In genomic region chr6:75103411-75103810, GRCh38 we compare ENCODE assay signal across 21 cellular contexts.
"Had no signal": no experiment of that assay in that cellular context is flagged by ENCODE, and none has a peak within 500 bp of the region (broad histone marks: within the 10 kb centered on the region; RNA-seq: fewer than 3 reads in every experiment).

No MANE protein-coding gene starts in this region.

- H3K9me3 ChIP-seq: tibial artery had no signal

- H3K27ac Mint-ChIP-seq: activated CD4-positive, alpha-beta T cell treated with anti-CD3 and anti-CD28 coated beads, Interleukin-2, amount 10 ng/mL, durations not matched to agents 24 days and 14 days; activated CD8-positive, alpha-beta memory T cell treated with anti-CD3 and anti-CD28 coated beads, Interleukin-2, amount 10 ng/mL, durations not matched to agents 7 days and 5 days; activated CD8-positive, alpha-beta T cell treated with anti-CD3 and anti-CD28 coated beads for 36 hours; activated naive CD4-positive, alpha-beta T cell treated with anti-CD3 and anti-CD28 coated beads, Interleukin-2, amount 10 ng/mL, durations not matched to agents 7 days and 5 days; brain; progenitor cell of endocrine pancreas had no signal

- ATAC-seq: activated CD8-positive, alpha-beta memory T cell treated with anti-CD3 and anti-CD28 coated beads, Interleukin-2, amount 10 ng/mL, durations not matched to agents 7 days and 5 days; activated CD8-positive, alpha-beta T cell treated with anti-CD3 and anti-CD28 coated beads for 36 hours; left cardiac atrium had no signal

- DNase-seq: activated CD4-positive, alpha-beta T cell treated with anti-CD3 and anti-CD28 coated beads, Interleukin-2, amount 10 ng/mL, durations not matched to agents 24 days and 14 days; activated CD8-positive, alpha-beta memory T cell treated with anti-CD3 and anti-CD28 coated beads, Interleukin-2, amount 10 ng/mL, durations not matched to agents 7 days and 5 days; activated CD8-positive, alpha-beta T cell treated with anti-CD3 and anti-CD28 coated beads for 36 hours; activated effector memory CD4-positive, alpha-beta T cell treated with anti-CD3 and anti-CD28 coated beads, Interleukin-2, amount 50 U/mL, for 16 hours; activated naive CD4-positive, alpha-beta T cell treated with anti-CD3 and anti-CD28 coated beads, Interleukin-2, amount 10 ng/mL, durations not matched to agents 7 days and 5 days; activated T-cell treated with anti-CD3 and anti-CD28 coated beads for 4 hours; anterior cingulate cortex; caudate nucleus; dermis blood vessel endothelial cell; effector CD8-positive, alpha-beta T cell; erythroblast; foreskin melanocyte; islet precursor cell; left cardiac atrium; nucleus accumbens; stimulated activated CD4-positive, alpha-beta T cell treated with anti-CD3 and anti-CD28 coated beads, Interleukin-4, amount 100 ng/mL, for 24 hours; stimulated activated naive CD4-positive, alpha-beta T cell treated with Interleukin-2 at 50 U/mL for 16 hours; substantia nigra; tibial artery had no signal

- H3K4me3 Mint-ChIP-seq: activated CD4-positive, alpha-beta T cell treated with anti-CD3 and anti-CD28 coated beads, Interleukin-2, amount 10 ng/mL, durations not matched to agents 24 days and 14 days; activated CD8-positive, alpha-beta memory T cell treated with anti-CD3 and anti-CD28 coated beads, Interleukin-2, amount 10 ng/mL, durations not matched to agents 7 days and 5 days; activated CD8-positive, alpha-beta T cell treated with anti-CD3 and anti-CD28 coated beads for 36 hours; activated naive CD4-positive, alpha-beta T cell treated with anti-CD3 and anti-CD28 coated beads, Interleukin-2, amount 10 ng/mL, durations not matched to agents 7 days and 5 days; brain had no signal

- H3K4me3 ChIP-seq: tibial artery had no signal

- H3K36me3 Mint-ChIP-seq: activated CD8-positive, alpha-beta memory T cell treated with anti-CD3 and anti-CD28 coated beads, Interleukin-2, amount 10 ng/mL, durations not matched to agents 7 days and 5 days; activated naive CD4-positive, alpha-beta T cell treated with anti-CD3 and anti-CD28 coated beads, Interleukin-2, amount 10 ng/mL, durations not matched to agents 7 days and 5 days had no signal

- H3K9me3 Mint-ChIP-seq: activated CD4-positive, alpha-beta T cell treated with anti-CD3 and anti-CD28 coated beads, Interleukin-2, amount 10 ng/mL, durations not matched to agents 24 days and 14 days; activated CD8-positive, alpha-beta T cell treated with anti-CD3 and anti-CD28 coated beads for 36 hours; activated naive CD4-positive, alpha-beta T cell treated with anti-CD3 and anti-CD28 coated beads, Interleukin-2, amount 10 ng/mL, durations not matched to agents 7 days and 5 days had no signal

- H3K27me3 ChIP-seq: tibial artery had no signal

- H3K4me1 Mint-ChIP-seq: activated CD4-positive, alpha-beta T cell treated with anti-CD3 and anti-CD28 coated beads, Interleukin-2, amount 10 ng/mL, durations not matched to agents 24 days and 14 days; activated CD8-positive, alpha-beta memory T cell treated with anti-CD3 and anti-CD28 coated beads, Interleukin-2, amount 10 ng/mL, durations not matched to agents 7 days and 5 days; activated naive CD4-positive, alpha-beta T cell treated with anti-CD3 and anti-CD28 coated beads, Interleukin-2, amount 10 ng/mL, durations not matched to agents 7 days and 5 days had no signal

- H3K27me3 Mint-ChIP-seq: activated CD4-positive, alpha-beta T cell treated with anti-CD3 and anti-CD28 coated beads, Interleukin-2, amount 10 ng/mL, durations not matched to agents 24 days and 14 days; activated CD8-positive, alpha-beta memory T cell treated with anti-CD3 and anti-CD28 coated beads, Interleukin-2, amount 10 ng/mL, durations not matched to agents 7 days and 5 days; activated CD8-positive, alpha-beta T cell treated with anti-CD3 and anti-CD28 coated beads for 36 hours; activated naive CD4-positive, alpha-beta T cell treated with anti-CD3 and anti-CD28 coated beads, Interleukin-2, amount 10 ng/mL, durations not matched to agents 7 days and 5 days; brain; progenitor cell of endocrine pancreas had no signal
